ENCODE assay signal across 7 cellular contexts in the genomic region with DNA sequence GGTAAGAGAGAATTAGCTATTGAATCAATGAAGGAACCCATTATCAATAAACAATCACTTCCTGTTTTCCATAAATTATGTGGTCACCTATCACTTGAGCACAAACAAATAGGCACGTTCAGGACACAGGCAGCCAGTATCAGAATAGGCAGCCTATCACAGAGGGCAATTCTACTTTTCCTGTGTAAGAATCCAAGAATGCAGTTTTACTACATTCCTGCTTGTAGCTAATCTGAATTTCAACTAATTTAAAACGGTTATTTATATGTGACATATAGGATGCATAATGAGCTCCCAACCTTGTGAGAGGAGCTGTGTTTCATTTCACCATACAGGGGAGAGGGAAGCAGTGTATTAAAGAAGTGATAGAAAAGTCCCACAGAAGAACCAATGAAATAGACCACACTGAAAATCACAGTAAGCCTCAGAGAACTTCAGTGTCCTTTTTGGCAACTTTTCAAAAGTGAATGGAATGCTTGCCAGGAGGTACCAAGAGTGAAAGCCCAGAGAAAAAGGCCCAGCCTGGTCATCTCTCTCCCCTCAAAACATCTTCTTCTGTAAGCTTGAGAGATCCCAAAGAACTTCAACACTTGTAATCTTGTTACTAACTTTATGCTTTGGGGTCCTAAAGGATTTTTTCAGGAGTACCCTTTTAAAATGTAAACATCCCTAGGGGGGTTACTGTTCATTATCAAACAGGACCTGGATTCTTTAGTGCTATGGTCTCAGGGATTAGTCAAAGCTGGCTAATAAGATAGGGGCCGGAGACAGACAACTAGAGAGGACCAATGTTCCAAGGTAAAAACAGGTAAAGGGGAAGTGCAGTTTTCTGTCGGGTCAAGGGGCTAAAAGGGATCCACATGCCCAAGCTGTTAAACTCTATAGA. TPM values are rescaled to one million over a fixed set of nuclear protein-coding genes. Genes with fewer than 3 reads are reported as not detected.
DNase-seq lines count a peak whose midpoint lies in the region; ATAC-seq and TF ChIP-seq lines count a peak whose summit lies in the region.

No MANE protein-coding gene starts in this region.

- peak; percentile 11 for DNase-seq in GM12865 (ENCODE audit: low read depth)
- peak; percentile 14 for DNase-seq in NB4 (ENCODE audit: low read depth)
- DNase-seq in cerebellar cortex (ENCODE audit: low spot score) = peak; percentile 46
- no peak for DNase-seq in activated effector memory CD4-positive, alpha-beta T cell treated with Interleukin-2 at 50 U/mL for 16 hours

- TF ChIP-seq POLR2A in NB4 (IDR thresholded peaks at IDR 0.05; ENCODE audit: extremely low read depth, insufficient read length) = no peak

- no peaks in the 10 kb centered on the region for H3K36me3 ChIP-seq in mesodermal cell (ENCODE audit: control insufficient read depth, insufficient read depth, low read length)

- no peak for ATAC-seq in GM19023 (IDR thresholded peaks at IDR 0.05; ENCODE audit: unreplicated experiment)
- ATAC-seq in GM19397 (IDR thresholded peaks at IDR 0.05; ENCODE audit: unreplicated experiment) = no peak

- TF ChIP-seq CTCF in GM12865 (IDR thresholded peaks at IDR 0.05; ENCODE audit: insufficient read depth, low read depth, low read length, missing control alignments) = no peak
- no peak for TF ChIP-seq CTCF in NB4 (IDR thresholded peaks at IDR 0.05; ENCODE audit: low read depth, low read length)

- 50 to 55% methylated on average over 3 of the region's 4 CpGs for WGBS in mesodermal cell (ENCODE audit: insufficient coverage in 2 of 2), 2 experiments

- H3K27ac ChIP-seq in mesodermal cell (ENCODE audit: low read depth, low read length, severe bottlenecking) = no peak overlapping the region

- no peaks in the 10 kb centered on the region for H3K9me3 ChIP-seq in mesodermal cell (ENCODE audit: control insufficient read depth, low read length)

- peaks cover 5% of the 10 kb centered on the region for H3K4me1 ChIP-seq in mesodermal cell (ENCODE audit: control insufficient read depth, insufficient read depth, low read length, poor library complexity, severe bottlenecking)

- H3K4me3 ChIP-seq in GM12865 (ENCODE audit: low read depth, low read length) (peak overlapping the region; percentile 59), NB4 (ENCODE audit: low read depth, low read length) (peak overlapping the region; percentile 81), mesodermal cell (ENCODE audit: extremely low read depth, insufficient read depth, low read length, poor library complexity, severe bottlenecking) (peak overlapping the region; percentile 60)

RNA-seq across cellular contexts. Expression of a gene that starts 1.3 kb away (rescaled TPM):
- polyA plus RNA-seq in mesodermal cell (2013, experiment 1 of 2) = 12.8 TPM
- polyA plus RNA-seq in mesodermal cell (2013, experiment 2 of 2) = 16.5 TPM
